12 cellular contexts compared by ENCODE assay signal in genomic region chr10:27525819-27526218, GRCh38. TPM values are rescaled to one million over a fixed set of nuclear protein-coding genes. Genes with fewer than 3 reads are reported as not detected.
DNase-seq lines count a peak whose midpoint lies in the region; ATAC-seq and TF ChIP-seq lines count a peak whose summit lies in the region.
"Had no signal": no experiment of that assay in that cellular context is flagged by ENCODE, and none has a peak within 500 bp of the region (broad histone marks: within the 10 kb centered on the region; RNA-seq: fewer than 3 reads in every experiment).

No MANE protein-coding gene starts in this region.

- no peak overlapping the region for H3K4me3 ChIP-seq in NB4 (ENCODE audit: low read depth, low read length)

- TF ChIP-seq POLR2A in NB4 (IDR thresholded peaks at IDR 0.05; ENCODE audit: extremely low read depth, insufficient read length): no peak

- peak; percentile 76 for ATAC-seq in omental fat pad (ENCODE audit: low FRiP score)
- ATAC-seq in HG03175 (IDR thresholded peaks at IDR 0.05; ENCODE audit: unreplicated experiment): no peak

- DNase-seq in NCI-H524 (lab: John Stamatoyannopoulos, UW): peak; percentile 1 to 37
- no peak for DNase-seq in NCI-H524 treated with DMSO at 0.1 percent for 48 hours (lab: John Stamatoyannopoulos, UW)
- peak; percentile 5 for DNase-seq in NB4 (ENCODE audit: low read depth)
- DNase-seq in fibroblast of gingiva (ENCODE audit: low read depth): peak; percentile 82
- no peak for DNase-seq in omental fat pad (ENCODE audit: low spot score)
- DNase-seq in NCI-H146 treated with DMSO at 0.1 percent for 48 hours (lab: John Stamatoyannopoulos, UW; ENCODE audit: unreplicated experiment): no peak
- no peak for DNase-seq in stimulated activated CD4-positive, alpha-beta T cell treated with anti-CD3 and anti-CD28 coated beads, Interleukin-12 subunit alpha, Interleukin-12 subunit beta, amount 100 ng/mL, for 4 hours
- DNase-seq: cortex of kidney, DMS79, head of caudate nucleus, WERI-Rb-1 had no signal

- no peak for TF ChIP-seq CTCF in NB4 (IDR thresholded peaks at IDR 0.05; ENCODE audit: low read depth, low read length)
- no peak for TF ChIP-seq CTCF in omental fat pad (IDR thresholded peaks at IDR 0.05)

RNA-seq across cellular contexts. Expression of gene RAB18, which starts 21.7 kb away (rescaled TPM):
- total RNA-seq in omental fat pad: 10 to 100 TPM; 44.4 to 58.8 (median 45.7) TPM

Comparison
In these comparisons a context has a peak if more than half of its experiments do, and no peak if none do; other contexts are left out.
1. DNase-seq: peak in NCI-H524 (2 of 2), NB4 (single experiment) and fibroblast of gingiva (single experiment); none in NCI-H524 treated with DMSO at 0.1 percent for 48 hours (single experiment), omental fat pad (single experiment), NCI-H146 treated with DMSO at 0.1 percent for 48 hours (single experiment) and stimulated activated CD4-positive, alpha-beta T cell treated with anti-CD3 and anti-CD28 coated beads, Interleukin-12 subunit alpha, Interleukin-12 subunit beta, amount 100 ng/mL, for 4 hours (single experiment).